9 cellular contexts compared by ENCODE assay signal in genomic region chr6:124854338-124854922, GRCh38.
DNase-seq lines count a peak whose midpoint lies in the region; ATAC-seq, FAIRE-seq and TF ChIP-seq lines count a peak whose summit lies in the region.
"Had no signal": no experiment of that assay in that cellular context is flagged by ENCODE, and none has a peak within 500 bp of the region (broad histone marks: within the 10 kb centered on the region; RNA-seq: fewer than 3 reads in every experiment).

No MANE protein-coding gene starts in this region.

- peaks cover 6% of the 10 kb centered on the region for H3K27me3 ChIP-seq in foreskin keratinocyte

- CTCF ChIA-PET in activated CD4-positive, alpha-beta memory T cell treated with anti-CD3 and anti-CD28 coated beads, Interleukin-2, amount 10 ng/mL, durations not matched to agents 7 days and 5 days (lab: Charles Lee): interaction anchor here (1.0 to 1.3 kb wide), 2 partner anchors 320 to 1052 kb away, joined by 3 to 6 read pairs; no protein-coding TSS in a partner anchor

- no peak overlapping the region for H3K27ac ChIP-seq in foreskin keratinocyte
- H3K27ac ChIP-seq: thoracic aorta had no signal

- no peaks in the 10 kb centered on the region for H3K36me3 Mint-ChIP-seq in CD14-positive monocyte
- no peaks in the 10 kb centered on the region for H3K36me3 Mint-ChIP-seq in activated CD4-positive, alpha-beta memory T cell treated with anti-CD3 and anti-CD28 coated beads, Interleukin-2, amount 10 ng/mL, durations not matched to agents 7 days and 5 days (ENCODE audit: low read depth)

- no peak for DNase-seq in CD14-positive monocyte (ENCODE audit: low spot score)
- DNase-seq in HCEC 1CT: peak; percentile 43
- DNase-seq in RCC 7860 (ENCODE audit: low spot score): no peak
- no peak for DNase-seq in foreskin keratinocyte
- DNase-seq in T-helper 9 cell: no peak
- no peak for DNase-seq in activated CD4-positive, alpha-beta memory T cell treated with anti-CD3 and anti-CD28 coated beads, Interleukin-2, amount 10 ng/mL, durations not matched to agents 7 days and 5 days

- ATAC-seq in foreskin keratinocyte (no peak), HG02759 (IDR thresholded peaks at IDR 0.05; ENCODE audit: unreplicated experiment) (no peak), GM19455 (IDR thresholded peaks at IDR 0.05; ENCODE audit: unreplicated experiment) (no peak)

- TF ChIP-seq CTCF in CD14-positive monocyte (IDR thresholded peaks at IDR 0.05): peak; percentile 54
- TF ChIP-seq CTCF in foreskin keratinocyte (conservative IDR thresholded peaks at IDR 0.05): peak; percentile 61

- intact Hi-C loops in CD14-positive monocyte (cut with micrococcal nuclease): loop anchor here (5.0 to 10.0 kb wide), 2 partner anchors 1050 to 1052 kb away; partner anchors contain the start of gene NKAIN2 (in 2 of the 2)

- peak; percentile 75 for FAIRE-seq in RCC 7860 (lab: Jason Lieb, UNC)

- no peaks in the 10 kb centered on the region for H3K27me3 Mint-ChIP-seq in CD14-positive monocyte (ENCODE audit: low read depth in 3 of 3)
- no peaks in the 10 kb centered on the region for H3K27me3 Mint-ChIP-seq in activated CD4-positive, alpha-beta memory T cell treated with anti-CD3 and anti-CD28 coated beads, Interleukin-2, amount 10 ng/mL, durations not matched to agents 7 days and 5 days

- H3K4me1 Mint-ChIP-seq in CD14-positive monocyte: no peaks in the 10 kb centered on the region
- H3K4me1 Mint-ChIP-seq in activated CD4-positive, alpha-beta memory T cell treated with anti-CD3 and anti-CD28 coated beads, Interleukin-2, amount 10 ng/mL, durations not matched to agents 7 days and 5 days: no peaks in the 10 kb centered on the region

- H3K9me3 Mint-ChIP-seq in CD14-positive monocyte: peaks cover 0 to 2% (median 0%) of the 10 kb centered on the region in 7 donors
- H3K9me3 Mint-ChIP-seq in activated CD4-positive, alpha-beta memory T cell treated with anti-CD3 and anti-CD28 coated beads, Interleukin-2, amount 10 ng/mL, durations not matched to agents 7 days and 5 days: no peaks in the 10 kb centered on the region

- no peaks in the 10 kb centered on the region for H3K4me1 ChIP-seq in foreskin keratinocyte

- POLR2A ChIA-PET in activated CD4-positive, alpha-beta memory T cell treated with anti-CD3 and anti-CD28 coated beads, Interleukin-2, amount 10 ng/mL, durations not matched to agents 7 days and 5 days (lab: Charles Lee): no interaction called here

- H3K4me3 Mint-ChIP-seq in CD14-positive monocyte: no peak overlapping the region
- no peak overlapping the region for H3K4me3 Mint-ChIP-seq in activated CD4-positive, alpha-beta memory T cell treated with anti-CD3 and anti-CD28 coated beads, Interleukin-2, amount 10 ng/mL, durations not matched to agents 7 days and 5 days

- no peak overlapping the region for H3K27ac Mint-ChIP-seq in CD14-positive monocyte
- H3K27ac Mint-ChIP-seq in activated CD4-positive, alpha-beta memory T cell treated with anti-CD3 and anti-CD28 coated beads, Interleukin-2, amount 10 ng/mL, durations not matched to agents 7 days and 5 days: no peak overlapping the region
